Comparison of ENCODE assay signal across 8 cellular contexts in the genomic region with DNA sequence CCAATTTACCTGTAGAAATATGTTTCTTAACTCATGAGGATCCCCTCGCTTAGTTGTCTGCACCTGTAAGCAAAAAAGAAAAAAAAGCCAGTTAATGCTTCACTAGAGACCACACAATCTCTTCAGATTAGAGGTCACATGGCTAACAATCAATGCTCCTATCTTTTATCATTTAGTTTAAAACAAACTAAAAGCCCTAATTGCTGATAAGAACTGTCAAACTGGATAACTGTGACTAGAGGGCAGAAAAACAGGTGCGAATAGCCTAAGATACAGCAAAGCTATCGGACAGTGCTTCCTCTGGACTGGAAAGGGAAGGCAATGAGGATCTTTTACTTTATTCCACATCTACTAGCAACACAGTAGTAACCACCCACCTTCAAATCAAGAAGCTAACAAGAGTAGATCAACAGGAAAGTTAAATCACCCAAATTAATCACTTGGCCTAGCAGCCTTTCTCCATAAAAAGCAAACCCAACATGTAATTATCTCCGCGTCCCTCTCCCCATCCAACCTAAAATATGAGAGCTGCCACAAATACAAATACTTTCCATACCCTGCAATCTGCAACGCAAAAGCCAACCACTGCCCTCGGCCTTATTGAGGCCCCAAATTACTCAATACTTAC. TPM values are rescaled to one million over a fixed set of nuclear protein-coding genes. Genes with fewer than 3 reads are reported as not detected.
DNase-seq lines count a peak whose midpoint lies in the region; ATAC-seq and TF ChIP-seq lines count a peak whose summit lies in the region.

No MANE protein-coding gene starts in this region.

- H3K27me3 ChIP-seq in colonic mucosa (no peaks in the 10 kb centered on the region), muscle layer of colon (ENCODE audit: control insufficient read depth in 1 of 2, insufficient read depth in 2 of 2, low read length in 2 of 2) (no peaks in the 10 kb centered on the region)

- peak; percentile 71 for DNase-seq in NCI-H146 treated with DMSO at 0.1 percent for 48 hours (lab: John Stamatoyannopoulos, UW; ENCODE audit: unreplicated experiment)
- DNase-seq in colonic mucosa, result no peak
- DNase-seq in COLO668 (lab: John Stamatoyannopoulos, UW; ENCODE audit: unreplicated experiment), result no peak
- no peak for DNase-seq in NK-92 treated with Interleukin-12 subunit alpha and Interleukin-12 subunit beta, amount 100 ng/mL, for 24 hours (lab: John Stamatoyannopoulos, UW)

- ATAC-seq in GM21390 (IDR thresholded peaks at IDR 0.05; ENCODE audit: unreplicated experiment) (peak; percentile 24), HG02678 (IDR thresholded peaks at IDR 0.05; ENCODE audit: unreplicated experiment) (no peak), GM21723 (IDR thresholded peaks at IDR 0.05; ENCODE audit: unreplicated experiment) (no peak)

- H3K4me1 ChIP-seq in colonic mucosa (no peaks in the 10 kb centered on the region), muscle layer of colon (ENCODE audit: insufficient read depth, low read length) (peaks cover 30% of the 10 kb centered on the region)

- H3K9ac ChIP-seq in colonic mucosa (ENCODE audit: low read depth in 2 of 2, low read length in 2 of 2) (peak overlapping the region; percentile 83 to 85), muscle layer of colon (ENCODE audit: low read length) (peak overlapping the region; percentile 78)

- H3K4me3 ChIP-seq in colonic mucosa (peak overlapping the region; percentile 69), muscle layer of colon (ENCODE audit: low read depth in 1 of 2, low read length in 2 of 2) (peak overlapping the region; percentile 78 to 89)

- H3K9me3 ChIP-seq in colonic mucosa (no peaks in the 10 kb centered on the region), muscle layer of colon (ENCODE audit: low read length) (no peaks in the 10 kb centered on the region)

- H3K36me3 ChIP-seq in colonic mucosa, result no peaks in the 10 kb centered on the region
- H3K36me3 ChIP-seq in muscle layer of colon (ENCODE audit: insufficient read depth, low read length), result no peaks in the 10 kb centered on the region

- no peak for TF ChIP-seq CTCF in colonic mucosa (IDR thresholded peaks at IDR 0.05)

- intact Hi-C loops in colonic mucosa (cut with DNase I), result no loop called here

- H3K27ac ChIP-seq in colonic mucosa (peak overlapping the region; percentile 58), muscle layer of colon (ENCODE audit: low read depth, low read length) (peak overlapping the region; percentile 92)

RNA-seq across cellular contexts. Expression of a gene that starts 0.7 kb away (rescaled TPM):
- 10 to 100 TPM; 12.3 to 17.9 TPM for total RNA-seq in colonic mucosa

RNA-seq across cellular contexts. Expression of a gene that starts 29.0 kb away (rescaled TPM):
- total RNA-seq in colonic mucosa, result 10 to 100 TPM; 31.8 to 50.7 TPM
